Comparison of ENCODE assay signal across 8 cellular contexts in the genomic region with DNA sequence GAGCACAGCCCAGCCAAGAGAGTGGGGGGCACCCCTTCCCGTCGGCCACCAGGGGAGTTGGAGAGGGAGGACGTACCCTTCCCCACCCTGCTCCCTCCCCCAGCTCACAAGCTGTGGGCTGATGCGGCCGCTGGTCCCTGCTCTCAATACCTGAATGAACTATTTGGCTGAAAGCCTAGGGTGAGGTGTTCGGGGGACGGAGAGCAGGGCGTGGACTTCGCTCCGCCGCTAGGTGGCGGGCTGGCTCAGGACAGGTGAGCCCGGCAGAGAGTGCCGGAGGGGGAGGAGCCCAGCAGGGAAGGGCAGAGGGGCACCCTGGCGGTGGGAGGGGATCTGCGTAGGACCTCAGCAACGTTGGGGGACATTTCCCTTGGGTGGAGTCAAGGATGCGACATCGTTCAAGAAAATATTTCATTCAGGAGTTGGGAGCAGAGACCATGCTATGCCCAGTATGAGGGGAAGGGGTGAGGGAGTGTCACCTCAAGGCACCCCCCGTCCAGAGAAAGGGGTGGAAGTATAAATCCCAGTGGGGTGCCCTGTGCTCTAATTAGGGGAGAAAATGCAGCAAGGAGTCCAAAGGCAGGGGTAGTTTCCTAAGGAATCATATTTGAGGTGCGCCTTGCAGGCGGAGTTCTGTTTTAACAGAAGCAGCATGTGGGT. TPM values are rescaled to one million over a fixed set of nuclear protein-coding genes. Genes with fewer than 3 reads are reported as not detected.
DNase-seq lines count a peak whose midpoint lies in the region; ATAC-seq and TF ChIP-seq lines count a peak whose summit lies in the region.

No MANE protein-coding gene starts in this region.

- H3K27ac ChIP-seq in CD8-positive, alpha-beta T cell (ENCODE audit: low read depth, low read length): no peak overlapping the region
- H3K27ac ChIP-seq in tibial nerve: no peak overlapping the region

- POLR2A ChIA-PET in CD8-positive, alpha-beta T cell (lab: Charles Lee): no interaction called here
- POLR2A ChIA-PET in activated CD4-positive, alpha-beta memory T cell treated with anti-CD3 and anti-CD28 coated beads, Interleukin-2, amount 10 ng/mL, durations not matched to agents 7 days and 5 days (lab: Charles Lee): no interaction called here

- H3K27ac Mint-ChIP-seq in CD8-positive, alpha-beta T cell: no peak overlapping the region
- no peak overlapping the region for H3K27ac Mint-ChIP-seq in activated CD4-positive, alpha-beta memory T cell treated with anti-CD3 and anti-CD28 coated beads, Interleukin-2, amount 10 ng/mL, durations not matched to agents 7 days and 5 days
- H3K27ac Mint-ChIP-seq in nephron progenitor cell: no peak overlapping the region

- intact Hi-C loops in CD8-positive, alpha-beta T cell (cut with DNase I, micrococcal nuclease): loop anchor here in 1 of 2 experiments (1.0 kb wide), 1 partner anchor 89 kb away; no protein-coding TSS in a partner anchor

- no peak for TF ChIP-seq POLR2A in tibial nerve (IDR thresholded peaks at IDR 0.05)

- no peak overlapping the region for H3K4me3 ChIP-seq in CD8-positive, alpha-beta T cell (ENCODE audit: low read depth, low read length)
- H3K4me3 ChIP-seq in HAP-1: no peak overlapping the region
- no peak overlapping the region for H3K4me3 ChIP-seq in epithelial cell of esophagus (ENCODE audit: low read length)
- no peak overlapping the region for H3K4me3 ChIP-seq in tibial nerve

- 10 to 12% methylated on average over 22 of the region's 22 CpGs for WGBS in tibial nerve, 2 donors

- peak; percentile 15 to 73 (median 62) for DNase-seq in CD8-positive, alpha-beta T cell
- DNase-seq in HAP-1 (ENCODE audit: low spot score in 2 of 2) (peak; percentile 36 to 76), NCI-H2171 treated with DMSO at 0.1 percent for 48 hours (lab: John Stamatoyannopoulos, UW) (peak; percentile 86), epithelial cell of esophagus (ENCODE audit: low read depth) (peak; percentile 74), nephron progenitor cell (peak; percentile 77), tibial nerve (ENCODE audit: low spot score in 2 of 2) (no peak)
- DNase-seq in activated CD4-positive, alpha-beta memory T cell treated with anti-CD3 and anti-CD28 coated beads, Interleukin-2, amount 10 ng/mL, durations not matched to agents 7 days and 5 days: peak; percentile 46

- H3K36me3 ChIP-seq in CD8-positive, alpha-beta T cell (ENCODE audit: insufficient read depth, low read length): no peaks in the 10 kb centered on the region
- H3K36me3 ChIP-seq in HAP-1 (replicated peaks) (no peaks in the 10 kb centered on the region), tibial nerve (no peaks in the 10 kb centered on the region)

- no peaks in the 10 kb centered on the region for H3K9me3 Mint-ChIP-seq in CD8-positive, alpha-beta T cell
- no peaks in the 10 kb centered on the region for H3K9me3 Mint-ChIP-seq in activated CD4-positive, alpha-beta memory T cell treated with anti-CD3 and anti-CD28 coated beads, Interleukin-2, amount 10 ng/mL, durations not matched to agents 7 days and 5 days
- H3K9me3 Mint-ChIP-seq in nephron progenitor cell: peaks cover 20% of the 10 kb centered on the region

- no peaks in the 10 kb centered on the region for H3K27me3 ChIP-seq in CD8-positive, alpha-beta T cell (ENCODE audit: insufficient read depth, low read length)
- peaks cover 32% of the 10 kb centered on the region for H3K27me3 ChIP-seq in HAP-1 (ENCODE audit: low read depth)
- H3K27me3 ChIP-seq in tibial nerve: peaks cover 0 to 49% of the 10 kb centered on the region in 2 donors

- H3K27me3 Mint-ChIP-seq in CD8-positive, alpha-beta T cell (ENCODE audit: low read depth): peaks cover 16% of the 10 kb centered on the region
- peaks cover 40% of the 10 kb centered on the region for H3K27me3 Mint-ChIP-seq in activated CD4-positive, alpha-beta memory T cell treated with anti-CD3 and anti-CD28 coated beads, Interleukin-2, amount 10 ng/mL, durations not matched to agents 7 days and 5 days
- peaks cover 72% of the 10 kb centered on the region for H3K27me3 Mint-ChIP-seq in nephron progenitor cell (ENCODE audit: low read depth, poor library complexity)

- no peak overlapping the region for H3K4me3 Mint-ChIP-seq in CD8-positive, alpha-beta T cell
- H3K4me3 Mint-ChIP-seq in activated CD4-positive, alpha-beta memory T cell treated with anti-CD3 and anti-CD28 coated beads, Interleukin-2, amount 10 ng/mL, durations not matched to agents 7 days and 5 days: no peak overlapping the region
- peak overlapping the region; percentile 16 for H3K4me3 Mint-ChIP-seq in nephron progenitor cell

- no peaks in the 10 kb centered on the region for H3K9me3 ChIP-seq in CD8-positive, alpha-beta T cell (ENCODE audit: low read length)
- H3K9me3 ChIP-seq in HAP-1 (no peaks in the 10 kb centered on the region), tibial nerve (no peaks in the 10 kb centered on the region)

- peak; percentile 99 for ATAC-seq in CD8-positive, alpha-beta T cell
- no peak for ATAC-seq in GM21576 (IDR thresholded peaks at IDR 0.05; ENCODE audit: unreplicated experiment)

- H3K4me1 ChIP-seq in CD8-positive, alpha-beta T cell (ENCODE audit: insufficient read depth, low read length): peaks cover 3% of the 10 kb centered on the region
- H3K4me1 ChIP-seq in HAP-1 (peaks cover 2% of the 10 kb centered on the region), tibial nerve (no peaks in the 10 kb centered on the region)

- no peaks in the 10 kb centered on the region for H3K36me3 Mint-ChIP-seq in CD8-positive, alpha-beta T cell
- H3K36me3 Mint-ChIP-seq in activated CD4-positive, alpha-beta memory T cell treated with anti-CD3 and anti-CD28 coated beads, Interleukin-2, amount 10 ng/mL, durations not matched to agents 7 days and 5 days (ENCODE audit: low read depth): no peaks in the 10 kb centered on the region
- H3K36me3 Mint-ChIP-seq in nephron progenitor cell (ENCODE audit: low read depth): no peaks in the 10 kb centered on the region

- peaks cover 7% of the 10 kb centered on the region for H3K4me1 Mint-ChIP-seq in CD8-positive, alpha-beta T cell (ENCODE audit: low read depth)
- peaks cover 5% of the 10 kb centered on the region for H3K4me1 Mint-ChIP-seq in activated CD4-positive, alpha-beta memory T cell treated with anti-CD3 and anti-CD28 coated beads, Interleukin-2, amount 10 ng/mL, durations not matched to agents 7 days and 5 days
- H3K4me1 Mint-ChIP-seq in nephron progenitor cell: peaks cover 15% of the 10 kb centered on the region

- CTCF ChIA-PET in CD8-positive, alpha-beta T cell (lab: Charles Lee): interaction anchor here (0.7 to 1.7 kb wide), 6 partner anchors 8 to 127 kb away, joined by 3 to 8 read pairs (median 6); no protein-coding TSS in a partner anchor
- CTCF ChIA-PET in activated CD4-positive, alpha-beta memory T cell treated with anti-CD3 and anti-CD28 coated beads, Interleukin-2, amount 10 ng/mL, durations not matched to agents 7 days and 5 days (lab: Charles Lee): interaction anchor here (1.6 kb wide), 1 partner anchor 89 kb away, joined by 5 read pairs; no protein-coding TSS in a partner anchor

- in situ Hi-C loops in HAP-1 (cut with MboI; ENCODE audit: low sequenced_read_pairs): no loop called here

- no peak for TF ChIP-seq EP300 in tibial nerve (IDR thresholded peaks at IDR 0.05)

- peak; percentile 78 for TF ChIP-seq CTCF in CD8-positive, alpha-beta T cell (IDR thresholded peaks at IDR 0.05)
- TF ChIP-seq CTCF in epithelial cell of esophagus (IDR thresholded peaks at IDR 0.05; ENCODE audit: insufficient read depth, low read depth, low read length, missing control alignments) (peak; percentile 86), nephron progenitor cell (IDR thresholded peaks at IDR 0.05) (peak; percentile 82), tibial nerve (IDR thresholded peaks at IDR 0.05) (peak in 4 of 5 experiments; percentile 12 to 37 (median 22))

RNA-seq across cellular contexts. Expression of gene RHBG, which starts 12.0 kb away (rescaled TPM):
- not detected for total RNA-seq in CD8-positive, alpha-beta T cell
- total RNA-seq in activated CD4-positive, alpha-beta memory T cell treated with anti-CD3 and anti-CD28 coated beads, Interleukin-2, amount 10 ng/mL, durations not matched to agents 7 days and 5 days: not detected
- total RNA-seq in tibial nerve: not detected

RNA-seq across cellular contexts. Expression of gene TSACC, which starts 18.7 kb away (rescaled TPM):
- under 1 TPM in 1 of 2 experiments, not detected in 1; 0.46 TPM for total RNA-seq in CD8-positive, alpha-beta T cell
- under 1 TPM in 1 of 2 experiments, not detected in 1; 0.65 TPM for total RNA-seq in activated CD4-positive, alpha-beta memory T cell treated with anti-CD3 and anti-CD28 coated beads, Interleukin-2, amount 10 ng/mL, durations not matched to agents 7 days and 5 days
- total RNA-seq in tibial nerve: not detected

RNA-seq across cellular contexts. Expression of gene CCT3, which starts 18.9 kb away (rescaled TPM):
- 10 to 100 TPM; 49.2 to 53.4 TPM for total RNA-seq in CD8-positive, alpha-beta T cell
- 100 to 1,000 TPM; 181 to 184 TPM for total RNA-seq in activated CD4-positive, alpha-beta memory T cell treated with anti-CD3 and anti-CD28 coated beads, Interleukin-2, amount 10 ng/mL, durations not matched to agents 7 days and 5 days
- total RNA-seq in tibial nerve: 100 to 1,000 TPM; 113 to 175 (median 137) TPM

RNA-seq across cellular contexts. Expression of gene VHLL, which starts 57.9 kb away (rescaled TPM):
- not detected for total RNA-seq in CD8-positive, alpha-beta T cell
- total RNA-seq in activated CD4-positive, alpha-beta memory T cell treated with anti-CD3 and anti-CD28 coated beads, Interleukin-2, amount 10 ng/mL, durations not matched to agents 7 days and 5 days: not detected
- total RNA-seq in tibial nerve: not detected

Comparison
In these comparisons a context has a peak if more than half of its experiments do, and no peak if none do; other contexts are left out.
1. DNase-seq: peak in CD8-positive, alpha-beta T cell (7 of 7), HAP-1 (2 of 2), NCI-H2171 treated with DMSO at 0.1 percent for 48 hours (single experiment), activated CD4-positive, alpha-beta memory T cell treated with anti-CD3 and anti-CD28 coated beads, Interleukin-2, amount 10 ng/mL, durations not matched to agents 7 days and 5 days (single experiment), epithelial cell of esophagus (single experiment) and nephron progenitor cell (single experiment); none in tibial nerve (0 of 2).
2. CTCF ChIP-seq: peak in every context shown above with its lines; median percentile 86 in epithelial cell of esophagus; 82 in nephron progenitor cell; 78 in CD8-positive, alpha-beta T cell; 22 in tibial nerve.